ENCODE assay signal across 8 cellular contexts in genomic region chr18:34976899-34977786, GRCh38.
DNase-seq lines count a peak whose midpoint lies in the region; ATAC-seq and TF ChIP-seq lines count a peak whose summit lies in the region.

No MANE protein-coding gene starts in this region.

- peak overlapping the region; percentile 97 for H2AFZ ChIP-seq in Loucy (ENCODE audit: low read length)
- H2AFZ ChIP-seq in SK-N-SH (ENCODE audit: low read depth) = peak overlapping the region; percentile 76

- H3F3A ChIP-seq in Loucy (ENCODE audit: low read depth) (0 out of 2 replicates have a peak, but pooled peaks cover 2% of the 10 kb centered on the region), SK-N-SH (replicated peaks; ENCODE audit: insufficient read depth) (peaks cover 10% of the 10 kb centered on the region)

- H3K4me1 Mint-ChIP-seq in activated naive CD8-positive, alpha-beta T cell (ENCODE audit: low read depth) = peaks cover 24% of the 10 kb centered on the region

- TF ChIP-seq POLR2A in upper lobe of left lung (IDR thresholded peaks at IDR 0.05) = peak in 1 of 4 donors; percentile 32

- H3K27ac Mint-ChIP-seq in activated naive CD8-positive, alpha-beta T cell = peak overlapping the region; percentile 30

- H3K9me3 ChIP-seq in Loucy (ENCODE audit: insufficient read depth, low read depth, low read length) = no peaks in the 10 kb centered on the region
- no peaks in the 10 kb centered on the region for H3K9me3 ChIP-seq in SK-N-SH
- H3K9me3 ChIP-seq in heart right ventricle = peaks cover 0 to 5% (median 0%) of the 10 kb centered on the region in 11 donors
- H3K9me3 ChIP-seq in upper lobe of left lung = no peaks in the 10 kb centered on the region

- H3K27ac ChIP-seq in SK-N-SH (ENCODE audit: low read depth in 2 of 2, low read length in 1 of 2) (no peak overlapping the region), heart right ventricle (peak overlapping the region in 8 of 10 donors; percentile 25 to 84 (median 62)), upper lobe of left lung (peak overlapping the region in 2 of 4 donors; percentile 15 to 24)

- POLR2A ChIA-PET in SK-N-SH (lab: Yijun Ruan, JAX) = no interaction called here

- DNase-seq in DMS53 (lab: John Stamatoyannopoulos, UW) (peak; percentile 88), H4 (ENCODE audit: low spot score) (peak; percentile 33), SK-N-SH (peak; percentile 86), heart right ventricle (peak; percentile 82 to 83), posterior cingulate gyrus (peak; percentile 82 to 98 (median 89)), upper lobe of left lung (peak; percentile 85 to 96)

- peaks cover 2% of the 10 kb centered on the region for H3K36me3 Mint-ChIP-seq in activated naive CD8-positive, alpha-beta T cell

- H3K4me3 ChIP-seq in Loucy (ENCODE audit: low read length, poor library complexity, severe bottlenecking) (peak overlapping the region; percentile 72), SK-N-SH (ENCODE audit: low read depth in 2 of 2, low read length in 1 of 2) (peak overlapping the region; percentile 74 to 78), heart right ventricle (peak overlapping the region; percentile 55 to 90 (median 80)), upper lobe of left lung (peak overlapping the region; percentile 61 to 86 (median 72))

- peak overlapping the region; percentile 96 for H3K4me2 ChIP-seq in Loucy (ENCODE audit: low read depth, low read length, poor library complexity, severe bottlenecking)
- peak overlapping the region; percentile 84 for H3K4me2 ChIP-seq in SK-N-SH

- H3K9me2 ChIP-seq in Loucy (replicated peaks; ENCODE audit: low read depth, low read length) (no peaks in the 10 kb centered on the region), SK-N-SH (no peaks in the 10 kb centered on the region)

- CTCF ChIA-PET in SK-N-SH (lab: Yijun Ruan, JAX) = no interaction called here

- H3K27me3 ChIP-seq in Loucy (ENCODE audit: insufficient read depth, low read length, poor library complexity, severe bottlenecking) = no peaks in the 10 kb centered on the region
- peaks cover 23% of the 10 kb centered on the region for H3K27me3 ChIP-seq in SK-N-SH (ENCODE audit: insufficient read depth)
- H3K27me3 ChIP-seq in heart right ventricle = peaks cover 0 to 18% (median 0%) of the 10 kb centered on the region in 7 donors
- no peaks in the 10 kb centered on the region for H3K27me3 ChIP-seq in upper lobe of left lung

- peak overlapping the region; percentile 64 for H3K9ac ChIP-seq in Loucy (ENCODE audit: low read depth, low read length, poor library complexity, severe bottlenecking)
- H3K9ac ChIP-seq in SK-N-SH = peak overlapping the region; percentile 32; the same call in 1 of the 2 replicates

- TF ChIP-seq CTCF in Loucy (conservative IDR thresholded peaks at IDR 0.05; ENCODE audit: low read length) (no peak), SK-N-SH (IDR thresholded peaks at IDR 0.05) (no peak), heart right ventricle (IDR thresholded peaks at IDR 0.05) (no peak), upper lobe of left lung (IDR thresholded peaks at IDR 0.05) (no peak)

- H3K27me3 Mint-ChIP-seq in activated naive CD8-positive, alpha-beta T cell = no peaks in the 10 kb centered on the region

- intact Hi-C loops in heart right ventricle (cut with DNase I) (loop anchor here in 3 of 10 donors (5.0 to 10.0 kb wide), 2 partner anchors 92 to 95 kb away; no protein-coding TSS in a partner anchor), posterior cingulate gyrus (cut with DNase I) (loop anchor here (5.0 to 10.0 kb wide), 2 partner anchors 65 to 92 kb away; no protein-coding TSS in a partner anchor)

- no peaks in the 10 kb centered on the region for H4K20me1 ChIP-seq in Loucy (ENCODE audit: insufficient read depth, low read length, poor library complexity, severe bottlenecking)
- H4K20me1 ChIP-seq in SK-N-SH (ENCODE audit: insufficient read depth) = no peaks in the 10 kb centered on the region

- TF ChIP-seq EP300 in SK-N-SH (IDR thresholded peaks at IDR 0.05; ENCODE audit: borderline replicate concordance in 1 of 2, low read depth in 1 of 2, low read length in 1 of 2) = no peak
- TF ChIP-seq EP300 in upper lobe of left lung (IDR thresholded peaks at IDR 0.05) = no peak

- H3K4me1 ChIP-seq in Loucy (ENCODE audit: insufficient read depth, low read length, poor library complexity, severe bottlenecking) (peaks cover 21% of the 10 kb centered on the region), SK-N-SH (ENCODE audit: control insufficient read depth in 1 of 2, insufficient read depth in 2 of 2, low read depth in 1 of 2, low read length in 1 of 2) (peaks cover 0 to 18% of the 10 kb centered on the region in 2 experiments; a peak in 2 of 4 replicates), heart right ventricle (peaks cover 0 to 37% (median 26%) of the 10 kb centered on the region in 9 donors), upper lobe of left lung (peaks cover 16 to 28% (median 25%) of the 10 kb centered on the region in 4 donors)

- ATAC-seq in heart right ventricle (peak; percentile 75 to 88 (median 82)), upper lobe of left lung (ENCODE audit: low FRiP score in 2 of 2) (peak; percentile 74 to 80)

- H3K79me2 ChIP-seq in Loucy (ENCODE audit: insufficient read depth, low read length) (no peaks in the 10 kb centered on the region), SK-N-SH (ENCODE audit: insufficient read depth) (no peaks in the 10 kb centered on the region)

- H3K36me3 ChIP-seq in Loucy (ENCODE audit: insufficient read depth, low read length) (no peaks in the 10 kb centered on the region), SK-N-SH (replicated peaks in 1 of 2; ENCODE audit: control insufficient read depth in 1 of 2, insufficient read depth in 2 of 2, low read length in 1 of 2) (no peaks in the 10 kb centered on the region), heart right ventricle (no peaks in the 10 kb centered on the region), upper lobe of left lung (no peaks in the 10 kb centered on the region)

- no peaks in the 10 kb centered on the region for H3K9me3 Mint-ChIP-seq in activated naive CD8-positive, alpha-beta T cell (ENCODE audit: low read depth)

- no peak for TF ChIP-seq RAD21 in SK-N-SH (IDR thresholded peaks at IDR 0.05; ENCODE audit: low read length)

- 0% methylated on average over 10 of the region's 78 CpGs for WGBS in SK-N-SH (ENCODE audit: low lambda C conversion rate)
- 0 to 1% methylated on average over 76 to 78 of the region's 78 CpGs for WGBS in heart right ventricle, 2 donors
- WGBS in upper lobe of left lung, 2 donors = 0 to 1% methylated on average over 20 to 63 of the region's 78 CpGs

- H3K4me3 Mint-ChIP-seq in activated naive CD8-positive, alpha-beta T cell = peak overlapping the region; percentile 88

TF ChIP-seq in SK-N-SH, 30 proteins besides CTCF, POLR2A, EP300 and RAD21:
- TF ChIP-seq RFX5 (IDR thresholded peaks at IDR 0.05; ENCODE audit: low read length) (no peak), MEF2A (IDR thresholded peaks at IDR 0.05; ENCODE audit: borderline replicate concordance, low read depth) (no peak), EZH2phosphoT487 (IDR thresholded peaks at IDR 0.05; ENCODE audit: borderline replicate concordance, low read depth) (0 out of 2 replicates have a peak, but pooled peaks have one; percentile 5)
- TF ChIP-seq, protein P1, sequence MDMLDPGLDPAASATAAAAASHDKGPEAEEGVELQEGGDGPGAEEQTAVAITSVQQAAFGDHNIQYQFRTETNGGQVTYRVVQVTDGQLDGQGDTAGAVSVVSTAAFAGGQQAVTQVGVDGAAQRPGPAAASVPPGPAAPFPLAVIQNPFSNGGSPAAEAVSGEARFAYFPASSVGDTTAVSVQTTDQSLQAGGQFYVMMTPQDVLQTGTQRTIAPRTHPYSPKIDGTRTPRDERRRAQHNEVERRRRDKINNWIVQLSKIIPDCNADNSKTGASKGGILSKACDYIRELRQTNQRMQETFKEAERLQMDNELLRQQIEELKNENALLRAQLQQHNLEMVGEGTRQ (IDR thresholded peaks at IDR 0.05; ENCODE audit: borderline replicate concordance, low read depth, low read length) = peak; percentile 27; the same call in 1 of the 2 replicates
- TF ChIP-seq, protein P2, sequence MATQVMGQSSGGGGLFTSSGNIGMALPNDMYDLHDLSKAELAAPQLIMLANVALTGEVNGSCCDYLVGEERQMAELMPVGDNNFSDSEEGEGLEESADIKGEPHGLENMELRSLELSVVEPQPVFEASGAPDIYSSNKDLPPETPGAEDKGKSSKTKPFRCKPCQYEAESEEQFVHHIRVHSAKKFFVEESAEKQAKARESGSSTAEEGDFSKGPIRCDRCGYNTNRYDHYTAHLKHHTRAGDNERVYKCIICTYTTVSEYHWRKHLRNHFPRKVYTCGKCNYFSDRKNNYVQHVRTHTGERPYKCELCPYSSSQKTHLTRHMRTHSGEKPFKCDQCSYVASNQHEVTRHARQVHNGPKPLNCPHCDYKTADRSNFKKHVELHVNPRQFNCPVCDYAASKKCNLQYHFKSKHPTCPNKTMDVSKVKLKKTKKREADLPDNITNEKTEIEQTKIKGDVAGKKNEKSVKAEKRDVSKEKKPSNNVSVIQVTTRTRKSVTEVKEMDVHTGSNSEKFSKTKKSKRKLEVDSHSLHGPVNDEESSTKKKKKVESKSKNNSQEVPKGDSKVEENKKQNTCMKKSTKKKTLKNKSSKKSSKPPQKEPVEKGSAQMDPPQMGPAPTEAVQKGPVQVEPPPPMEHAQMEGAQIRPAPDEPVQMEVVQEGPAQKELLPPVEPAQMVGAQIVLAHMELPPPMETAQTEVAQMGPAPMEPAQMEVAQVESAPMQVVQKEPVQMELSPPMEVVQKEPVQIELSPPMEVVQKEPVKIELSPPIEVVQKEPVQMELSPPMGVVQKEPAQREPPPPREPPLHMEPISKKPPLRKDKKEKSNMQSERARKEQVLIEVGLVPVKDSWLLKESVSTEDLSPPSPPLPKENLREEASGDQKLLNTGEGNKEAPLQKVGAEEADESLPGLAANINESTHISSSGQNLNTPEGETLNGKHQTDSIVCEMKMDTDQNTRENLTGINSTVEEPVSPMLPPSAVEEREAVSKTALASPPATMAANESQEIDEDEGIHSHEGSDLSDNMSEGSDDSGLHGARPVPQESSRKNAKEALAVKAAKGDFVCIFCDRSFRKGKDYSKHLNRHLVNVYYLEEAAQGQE (IDR thresholded peaks at IDR 0.05; ENCODE audit: low read depth, low read length) = peak; percentile 26; the same call in 1 of the 2 replicates
- TF ChIP-seq, protein P3, sequence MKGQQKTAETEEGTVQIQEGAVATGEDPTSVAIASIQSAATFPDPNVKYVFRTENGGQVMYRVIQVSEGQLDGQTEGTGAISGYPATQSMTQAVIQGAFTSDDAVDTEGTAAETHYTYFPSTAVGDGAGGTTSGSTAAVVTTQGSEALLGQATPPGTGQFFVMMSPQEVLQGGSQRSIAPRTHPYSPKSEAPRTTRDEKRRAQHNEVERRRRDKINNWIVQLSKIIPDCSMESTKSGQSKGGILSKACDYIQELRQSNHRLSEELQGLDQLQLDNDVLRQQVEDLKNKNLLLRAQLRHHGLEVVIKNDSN (IDR thresholded peaks at IDR 0.05; ENCODE audit: borderline replicate concordance, low read depth) = peak; percentile 84
- TF ChIP-seq, protein P4, sequence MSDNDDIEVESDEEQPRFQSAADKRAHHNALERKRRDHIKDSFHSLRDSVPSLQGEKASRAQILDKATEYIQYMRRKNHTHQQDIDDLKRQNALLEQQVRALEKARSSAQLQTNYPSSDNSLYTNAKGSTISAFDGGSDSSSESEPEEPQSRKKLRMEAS (IDR thresholded peaks at IDR 0.05; ENCODE audit: low read depth) = peak; percentile 52
TF ChIP-seq in SK-N-SH: peak in this region for 5.

Comparison
In these comparisons a context has a peak if more than half of its experiments do, and no peak if none do; other contexts are left out.
1. DNase-seq: peak in every context shown above with its lines; median percentile 90 in upper lobe of left lung; 89 in posterior cingulate gyrus; 88 in DMS53; 86 in SK-N-SH; 82 in heart right ventricle; 33 in H4.
2. H3K27ac ChIP-seq: peak in heart right ventricle (8 of 10); none in SK-N-SH (0 of 2).
3. Peak in every context shown above with its lines, with median percentiles within 50 percentile points of each other: H3K4me3 ChIP-seq.